ENCODE assay signal across 10 cellular contexts in genomic region chr2:197306024-197306690, GRCh38. TPM values are rescaled to one million over a fixed set of nuclear protein-coding genes. Genes with fewer than 3 reads are reported as not detected.
DNase-seq lines count a peak whose midpoint lies in the region; ATAC-seq lines count a peak whose summit lies in the region.
"Had no signal": no experiment of that assay in that cellular context is flagged by ENCODE, and none has a peak within 500 bp of the region (broad histone marks: within the 10 kb centered on the region; RNA-seq: fewer than 3 reads in every experiment).

No MANE protein-coding gene starts in this region.

- no CpG with 5 or more reads among the region's 5 CpGs for WGBS in neuronal stem cell (ENCODE audit: extremely low coverage in 2 of 2, insufficient read length in 2 of 2, insufficient replicate concordance in 1 of 2), 2 donors

- H2BK12ac ChIP-seq in neuronal stem cell (ENCODE audit: low read length), result no peak overlapping the region

- H3K23ac ChIP-seq in neuronal stem cell (ENCODE audit: low read depth, low read length, poor library complexity), result no peak overlapping the region

- no peak for ATAC-seq in stimulated activated naive CD8-positive, alpha-beta T cell treated with anti-CD3 and anti-CD28 coated beads, Interleukin-15, Interleukin-2, amounts not matched to agents 100 U/mL and 50 U/mL, for 24 hours
- ATAC-seq in naive B cell (ENCODE audit: low read depth in 2 of 2) (no peak), HG02840 (IDR thresholded peaks at IDR 0.05; ENCODE audit: low FRiP score, unreplicated experiment) (no peak)

- H2AFZ ChIP-seq in neuronal stem cell (ENCODE audit: low read length), result no peak overlapping the region

- DNase-seq in stimulated activated naive CD8-positive, alpha-beta T cell treated with anti-CD3 and anti-CD28 coated beads, Interleukin-15, Interleukin-2, amounts not matched to agents 100 U/mL and 50 U/mL, for 24 hours, result no peak
- no peak for DNase-seq in activated T-helper 2 cell treated with anti-CD3 and anti-CD28 coated beads, Interferon-gamma antibody, Interleukin-2, Interleukin-4, amounts not matched to agents 10 μg/mL and 5 μg/mL and 100 μg/mL, durations not matched to agents 14 hours and 24 hours and 36 hours (ENCODE audit: low spot score)
- DNase-seq in naive B cell, result no peak
- no peak for DNase-seq in stimulated activated CD4-positive, alpha-beta T cell treated with anti-CD3 and anti-CD28 coated beads, Interleukin-4, amount 100 ng/mL, for 24 hours
- no peak for DNase-seq in activated CD4-positive, alpha-beta T cell treated with anti-CD3 and anti-CD28 coated beads for 4 hours
- no peak for DNase-seq in neuronal stem cell (ENCODE audit: low spot score)
- DNase-seq: amniotic stem cell, NCI-H2171 had no signal

- no peak overlapping the region for H2BK120ac ChIP-seq in neuronal stem cell (ENCODE audit: low read depth, low read length)

- H2BK15ac ChIP-seq in neuronal stem cell (ENCODE audit: low read length), result no peak overlapping the region

- H3K18ac ChIP-seq in neuronal stem cell (ENCODE audit: low read length), result no peak overlapping the region

- H4K8ac ChIP-seq in neuronal stem cell (ENCODE audit: low read depth, low read length), result no peak overlapping the region

- H3K36me3 Mint-ChIP-seq in stimulated activated naive CD8-positive, alpha-beta T cell treated with anti-CD3 and anti-CD28 coated beads, Interleukin-15, Interleukin-2, amounts not matched to agents 100 ng/mL and 50 ng/mL, for 24 hours (ENCODE audit: low read depth), result peaks cover 36% of the 10 kb centered on the region
- peaks cover 47% of the 10 kb centered on the region for H3K36me3 Mint-ChIP-seq in activated T-helper 2 cell treated with anti-CD3 and anti-CD28 coated beads, Interferon-gamma antibody, Interleukin-2, Interleukin-4, amounts not matched to agents 10 μg/mL and 5 μg/mL and 100 μg/mL, durations not matched to agents 14 hours and 24 hours and 36 hours (ENCODE audit: low read depth)
- peaks cover 16 to 17% of the 10 kb centered on the region in 2 donors for H3K36me3 Mint-ChIP-seq in naive B cell

- no peaks in the 10 kb centered on the region for H3K9me3 ChIP-seq in neuronal stem cell (replicated peaks in 1 of 2; ENCODE audit: control insufficient read depth in 2 of 2, insufficient read depth in 1 of 2, low read depth in 1 of 2, low read length in 2 of 2)

- no peaks in the 10 kb centered on the region for H3K9me3 Mint-ChIP-seq in stimulated activated naive CD8-positive, alpha-beta T cell treated with anti-CD3 and anti-CD28 coated beads, Interleukin-15, Interleukin-2, amounts not matched to agents 100 ng/mL and 50 ng/mL, for 24 hours
- H3K9me3 Mint-ChIP-seq in activated T-helper 2 cell treated with anti-CD3 and anti-CD28 coated beads, Interferon-gamma antibody, Interleukin-2, Interleukin-4, amounts not matched to agents 10 μg/mL and 5 μg/mL and 100 μg/mL, durations not matched to agents 14 hours and 24 hours and 36 hours, result no peaks in the 10 kb centered on the region
- no peaks in the 10 kb centered on the region for H3K9me3 Mint-ChIP-seq in naive B cell

- no peak overlapping the region for H2BK5ac ChIP-seq in neuronal stem cell (ENCODE audit: low read length)

- peak overlapping the region; percentile 97 for H3K4me3 Mint-ChIP-seq in stimulated activated naive CD8-positive, alpha-beta T cell treated with anti-CD3 and anti-CD28 coated beads, Interleukin-15, Interleukin-2, amounts not matched to agents 100 ng/mL and 50 ng/mL, for 24 hours
- H3K4me3 Mint-ChIP-seq in activated T-helper 2 cell treated with anti-CD3 and anti-CD28 coated beads, Interferon-gamma antibody, Interleukin-2, Interleukin-4, amounts not matched to agents 10 μg/mL and 5 μg/mL and 100 μg/mL, durations not matched to agents 14 hours and 24 hours and 36 hours (ENCODE audit: low read depth), result peak overlapping the region; percentile 86
- peak overlapping the region; percentile 89 to 99 (median 96) for H3K4me3 Mint-ChIP-seq in naive B cell

- no peak overlapping the region for H3K14ac ChIP-seq in neuronal stem cell (ENCODE audit: low read length)

- H3K27me3 ChIP-seq in neuronal stem cell (ENCODE audit: control insufficient read depth in 3 of 3, insufficient read depth in 3 of 3, low read depth in 1 of 3, low read length in 3 of 3), result peaks cover 0 to 43% (median 9%) of the 10 kb centered on the region in 3 experiments

- H3K4me3 ChIP-seq in neuronal stem cell (ENCODE audit: low read length in 2 of 2), result no peak overlapping the region

- H3K27me3 Mint-ChIP-seq in stimulated activated naive CD8-positive, alpha-beta T cell treated with anti-CD3 and anti-CD28 coated beads, Interleukin-15, Interleukin-2, amounts not matched to agents 100 ng/mL and 50 ng/mL, for 24 hours, result no peaks in the 10 kb centered on the region
- H3K27me3 Mint-ChIP-seq in activated T-helper 2 cell treated with anti-CD3 and anti-CD28 coated beads, Interferon-gamma antibody, Interleukin-2, Interleukin-4, amounts not matched to agents 10 μg/mL and 5 μg/mL and 100 μg/mL, durations not matched to agents 14 hours and 24 hours and 36 hours (ENCODE audit: low read depth), result no peaks in the 10 kb centered on the region
- H3K27me3 Mint-ChIP-seq in naive B cell, result no peaks in the 10 kb centered on the region

- H3K27ac Mint-ChIP-seq in stimulated activated naive CD8-positive, alpha-beta T cell treated with anti-CD3 and anti-CD28 coated beads, Interleukin-15, Interleukin-2, amounts not matched to agents 100 ng/mL and 50 ng/mL, for 24 hours, result peak overlapping the region; percentile 99
- peak overlapping the region; percentile 93 for H3K27ac Mint-ChIP-seq in activated T-helper 2 cell treated with anti-CD3 and anti-CD28 coated beads, Interferon-gamma antibody, Interleukin-2, Interleukin-4, amounts not matched to agents 10 μg/mL and 5 μg/mL and 100 μg/mL, durations not matched to agents 14 hours and 24 hours and 36 hours
- H3K27ac Mint-ChIP-seq in naive B cell, result peak overlapping the region; percentile 12 to 97 (median 93)

- H2AK5ac ChIP-seq in neuronal stem cell (ENCODE audit: low read depth, low read length), result no peak overlapping the region

- H4K91ac ChIP-seq in neuronal stem cell (ENCODE audit: low read depth, low read length, poor library complexity), result no peak overlapping the region

- H3K9ac ChIP-seq in neuronal stem cell (ENCODE audit: low read depth, low read length, poor library complexity), result no peak overlapping the region

- no peaks in the 10 kb centered on the region for H3K36me3 ChIP-seq in neuronal stem cell (replicated peaks in 1 of 2; ENCODE audit: control insufficient read depth in 2 of 2, insufficient read depth in 2 of 2, low read length in 2 of 2)

- intact Hi-C loops in activated T-helper 2 cell treated with anti-CD3 and anti-CD28 coated beads, Interferon-gamma antibody, Interleukin-2, Interleukin-4, amounts not matched to agents 10 μg/mL and 5 μg/mL and 100 μg/mL, durations not matched to agents 14 hours and 24 hours and 36 hours (cut with micrococcal nuclease), result loop anchor here (5.0 to 10.0 kb wide), 3 partner anchors 126 to 1141 kb away; no protein-coding TSS in a partner anchor

- H3K27ac ChIP-seq in neuronal stem cell (replicated peaks; ENCODE audit: low read length), result no peak overlapping the region

- peaks cover 0 to 5% of the 10 kb centered on the region in 2 donors for H3K4me1 ChIP-seq in neuronal stem cell (ENCODE audit: control insufficient read depth in 2 of 2, insufficient read depth in 1 of 2, low read depth in 1 of 2, low read length in 2 of 2)

- H3K4ac ChIP-seq in neuronal stem cell (ENCODE audit: low read length), result no peak overlapping the region

- H3K4me1 Mint-ChIP-seq in stimulated activated naive CD8-positive, alpha-beta T cell treated with anti-CD3 and anti-CD28 coated beads, Interleukin-15, Interleukin-2, amounts not matched to agents 100 ng/mL and 50 ng/mL, for 24 hours (ENCODE audit: low read depth), result peaks cover 82% of the 10 kb centered on the region
- peaks cover 71% of the 10 kb centered on the region for H3K4me1 Mint-ChIP-seq in activated T-helper 2 cell treated with anti-CD3 and anti-CD28 coated beads, Interferon-gamma antibody, Interleukin-2, Interleukin-4, amounts not matched to agents 10 μg/mL and 5 μg/mL and 100 μg/mL, durations not matched to agents 14 hours and 24 hours and 36 hours (ENCODE audit: low read depth)
- H3K4me1 Mint-ChIP-seq in naive B cell, result peaks cover 58 to 77% (median 72%) of the 10 kb centered on the region in 3 donors

- no peaks in the 10 kb centered on the region for H3K79me1 ChIP-seq in neuronal stem cell (ENCODE audit: low read depth, low read length)

- H3K4me2 ChIP-seq in neuronal stem cell (ENCODE audit: insufficient read depth, low read length, poor library complexity, severe bottlenecking), result no peak overlapping the region

RNA-seq across cellular contexts. Expression of gene ANKRD44, which starts 4.4 kb away (rescaled TPM):
- 107 and 120 TPM in 2 replicates for total RNA-seq in activated T-helper 2 cell treated with anti-CD3 and anti-CD28 coated beads, Interferon-gamma antibody, Interleukin-2, Interleukin-4, amounts not matched to agents 10 μg/mL and 5 μg/mL and 100 μg/mL, durations not matched to agents 14 hours and 24 hours and 36 hours
- 100 to 1,000 TPM; 107 to 176 (median 141) TPM for polyA plus RNA-seq in naive B cell (ENCODE audit: low read depth in 6 of 6)
- 0.88 TPM for polyA plus RNA-seq in neuronal stem cell (2013, experiment 1 of 2)
- 0.97 TPM for polyA plus RNA-seq in neuronal stem cell (2013, experiment 2 of 2)
